9 cellular contexts compared by ENCODE assay signal in genomic region chr18:23584019-23584970, GRCh38. TPM values are rescaled to one million over a fixed set of nuclear protein-coding genes. Genes with fewer than 3 reads are reported as not detected.
DNase-seq lines count a peak whose midpoint lies in the region; TF ChIP-seq lines count a peak whose summit lies in the region.
"Had no signal": no experiment of that assay in that cellular context is flagged by ENCODE, and none has a peak within 500 bp of the region (broad histone marks: within the 10 kb centered on the region; RNA-seq: fewer than 3 reads in every experiment).

No MANE protein-coding gene starts in this region.

- TF ChIP-seq POLR2A in esophagus squamous epithelium (IDR thresholded peaks at IDR 0.05): no peak

- H3T11ph ChIP-seq in H9 (ENCODE audit: low read length): no peak overlapping the region

- H2AK5ac ChIP-seq in H9 (ENCODE audit: insufficient read length, low read length): no peak overlapping the region

- H3K9me2 ChIP-seq in SU-DHL-6 (replicated peaks; ENCODE audit: insufficient read depth, low read length): no peaks in the 10 kb centered on the region

- no peak overlapping the region for H4K5ac ChIP-seq in H9 (ENCODE audit: insufficient read length, low read depth, low read length)

- no peaks in the 10 kb centered on the region for H4K20me1 ChIP-seq in H9 (ENCODE audit: control insufficient read depth, insufficient read depth, insufficient read length)
- H4K20me1 ChIP-seq in SU-DHL-6 (ENCODE audit: low read depth, low read length): no peaks in the 10 kb centered on the region

- H2BK20ac ChIP-seq in H9 (ENCODE audit: low read depth, low read length, poor library complexity, severe bottlenecking): no peak overlapping the region

- no peaks in the 10 kb centered on the region for H3K9me3 Mint-ChIP-seq in H9

- no peak overlapping the region for H2BK5ac ChIP-seq in H9 (ENCODE audit: insufficient read length, low read length)

- no peak overlapping the region for H2BK120ac ChIP-seq in H9 (ENCODE audit: low read depth, low read length, poor library complexity, severe bottlenecking)

- H3K9ac ChIP-seq in H9 (ENCODE audit: extremely low read depth, insufficient read length, low read length) (no peak overlapping the region), SU-DHL-6 (ENCODE audit: low read length) (no peak overlapping the region)

- intact Hi-C loops in esophagus squamous epithelium (cut with DNase I): no loop called here

- H3K36me3 ChIP-seq in SU-DHL-6 (ENCODE audit: low read length): no peaks in the 10 kb centered on the region
- no peaks in the 10 kb centered on the region for H3K36me3 ChIP-seq in esophagus squamous epithelium

- H3K79me1 ChIP-seq in H9 (ENCODE audit: insufficient read depth, low read depth, low read length, poor library complexity, severe bottlenecking): no peaks in the 10 kb centered on the region

- H2BK12ac ChIP-seq in H9 (ENCODE audit: insufficient read length, low read depth, low read length): no peak overlapping the region

- no peak overlapping the region for H2AFZ ChIP-seq in H9 (ENCODE audit: low read length)
- H2AFZ ChIP-seq in SU-DHL-6 (ENCODE audit: low read depth, low read length, severe bottlenecking): no peak overlapping the region

- H3K18ac ChIP-seq in H9 (ENCODE audit: insufficient read length, low read depth, low read length): no peak overlapping the region

- H3K36me3 Mint-ChIP-seq in H9 (ENCODE audit: insufficient read depth in 1 of 3, low read depth in 3 of 3): peaks cover 0 to 8% (median 2%) of the 10 kb centered on the region in 3 experiments; a peak in 3 of 7 replicates

- H3K9me3 ChIP-seq in H9 (ENCODE audit: control insufficient read depth, low read depth, low read length): no peaks in the 10 kb centered on the region
- no peaks in the 10 kb centered on the region for H3K9me3 ChIP-seq in SU-DHL-6 (ENCODE audit: insufficient read depth, low read length)
- no peaks in the 10 kb centered on the region for H3K9me3 ChIP-seq in esophagus squamous epithelium
- H3K9me3 ChIP-seq: heart right ventricle had no signal

- H3K4me3 ChIP-seq in SU-DHL-6 (ENCODE audit: insufficient read depth, low read length, poor library complexity, severe bottlenecking): no peak overlapping the region
- H3K4me3 ChIP-seq in esophagus squamous epithelium: peak overlapping the region; percentile 87 to 92 (median 89)
- H3K4me3 ChIP-seq in retinal pigment epithelial cell (ENCODE audit: low read length): peak overlapping the region; percentile 80

- no peak overlapping the region for H3K23ac ChIP-seq in H9 (ENCODE audit: insufficient read length, low read depth, low read length)

- peaks cover 8% of the 10 kb centered on the region for H3K23me2 ChIP-seq in H9 (ENCODE audit: insufficient read length, low read depth, low read length, poor library complexity, severe bottlenecking)

- no peak overlapping the region for H2BK15ac ChIP-seq in H9 (ENCODE audit: low read depth, low read length)

- H3K4me1 Mint-ChIP-seq in H9: peaks cover 28 to 35% of the 10 kb centered on the region in 2 experiments

- no peak overlapping the region for H3K56ac ChIP-seq in H9 (ENCODE audit: insufficient read length, low read depth, low read length)

- no peak overlapping the region for H4K8ac ChIP-seq in H9 (replicated peaks; ENCODE audit: insufficient read length, low read depth, low read length)

- DNase-seq in H9: no peak
- no peak for DNase-seq in esophagus squamous epithelium (lab: John Stamatoyannopoulos, UW)
- DNase-seq in retinal pigment epithelial cell (ENCODE audit: low read depth): no peak
- DNase-seq in stimulated activated CD4-positive, alpha-beta T cell treated with anti-CD3 and anti-CD28 coated beads, Interleukin-2, amount 100 ng/mL, for 48 hours: no peak
- no peak for DNase-seq in H4 (ENCODE audit: low spot score)
- DNase-seq in NCI-H774 (lab: John Stamatoyannopoulos, UW): no peak
- no peak for DNase-seq in stimulated activated CD4-positive, alpha-beta T cell treated with anti-CD3 and anti-CD28 coated beads, Interleukin-4, amount 100 ng/mL, for 4 hours

- H3K27me3 ChIP-seq in H9 (ENCODE audit: insufficient read depth, low read length) (no peaks in the 10 kb centered on the region), SU-DHL-6 (ENCODE audit: low read length) (no peaks in the 10 kb centered on the region), esophagus squamous epithelium (no peaks in the 10 kb centered on the region)
- H3K27me3 ChIP-seq: heart right ventricle had no signal

- no peak overlapping the region for H3K27ac Mint-ChIP-seq in H9

- H3K4me3 Mint-ChIP-seq in H9: peak overlapping the region in 1 of 2 experiments; percentile 14; a peak in 1 of 5 replicates

- H3K27ac ChIP-seq in H9 (ENCODE audit: insufficient read length, low read depth, low read length): no peak overlapping the region
- H3K27ac ChIP-seq in SU-DHL-6 (ENCODE audit: low read depth, low read length): no peak overlapping the region
- peak overlapping the region; percentile 97 to 100 (median 99) for H3K27ac ChIP-seq in esophagus squamous epithelium

- peaks cover 4% of the 10 kb centered on the region; the same call in 1 of the 2 replicates for H3K4me1 ChIP-seq in H9 (ENCODE audit: insufficient read depth, low read length)
- peaks cover 33 to 76% (median 38%) of the 10 kb centered on the region in 3 donors for H3K4me1 ChIP-seq in esophagus squamous epithelium

- WGBS in H9 (ENCODE audit: extremely low coverage, insufficient read length, low lambda C conversion rate): no CpG with 5 or more reads among the region's 13 CpGs
- 80 to 87% methylated on average over 11 to 13 of the region's 13 CpGs for WGBS in esophagus squamous epithelium, 2 donors

- peaks cover 5% of the 10 kb centered on the region for H3K27me3 Mint-ChIP-seq in H9 (ENCODE audit: low read depth)

- H3K14ac ChIP-seq in H9 (ENCODE audit: insufficient read depth, low read length): no peak overlapping the region

- no peak for TF ChIP-seq CTCF in H9 (conservative IDR thresholded peaks at IDR 0.05)
- no peak for TF ChIP-seq CTCF in SU-DHL-6 (IDR thresholded peaks at IDR 0.05; ENCODE audit: insufficient read depth, low read length, poor library complexity, severe bottlenecking)
- TF ChIP-seq CTCF in esophagus squamous epithelium (IDR thresholded peaks at IDR 0.05): no peak
- TF ChIP-seq CTCF in retinal pigment epithelial cell (conservative IDR thresholded peaks at IDR 0.05; ENCODE audit: low read depth, low read length): no peak

- H3K79me2 ChIP-seq in H9 (ENCODE audit: insufficient read depth, low read length): peaks cover 16% of the 10 kb centered on the region; the same call in 1 of the 2 replicates
- H3K79me2 ChIP-seq in SU-DHL-6 (ENCODE audit: insufficient read depth, low read length): peaks cover 63% of the 10 kb centered on the region

- H3K4ac ChIP-seq in H9 (ENCODE audit: low read depth, low read length): no peak overlapping the region

- no peaks in the 10 kb centered on the region for H3F3A ChIP-seq in SU-DHL-6 (ENCODE audit: insufficient read depth)

- H3K4me2 ChIP-seq in H9 (ENCODE audit: insufficient read depth, insufficient read length, low read length) (peak overlapping the region; percentile 98), SU-DHL-6 (ENCODE audit: low read depth, low read length, poor library complexity, severe bottlenecking) (peak overlapping the region; percentile 76)

- H4K91ac ChIP-seq in H9 (ENCODE audit: insufficient read length, low read depth, low read length): no peak overlapping the region

RNA-seq across cellular contexts. Expression of gene NPC1, which starts 2.0 kb away (rescaled TPM):
- total RNA-seq in H9 (2021) (24.2 TPM in 2 replicates), esophagus squamous epithelium (10 to 100 TPM; 16.9 to 73.7 (median 43.6) TPM)
- total RNA-seq in H4 (2014; rRNA removed; shearing (Covaris generic)): 32.8 and 34.9 TPM in 2 replicates

Comparison
In these comparisons a context has a peak if more than half of its experiments do, and no peak if none do; other contexts are left out.
1. H3K27ac ChIP-seq: peak in esophagus squamous epithelium (4 of 4); none in H9 (single experiment) and SU-DHL-6 (single experiment).